Comparison of ENCODE assay signal across 8 cellular contexts in the genomic region with DNA sequence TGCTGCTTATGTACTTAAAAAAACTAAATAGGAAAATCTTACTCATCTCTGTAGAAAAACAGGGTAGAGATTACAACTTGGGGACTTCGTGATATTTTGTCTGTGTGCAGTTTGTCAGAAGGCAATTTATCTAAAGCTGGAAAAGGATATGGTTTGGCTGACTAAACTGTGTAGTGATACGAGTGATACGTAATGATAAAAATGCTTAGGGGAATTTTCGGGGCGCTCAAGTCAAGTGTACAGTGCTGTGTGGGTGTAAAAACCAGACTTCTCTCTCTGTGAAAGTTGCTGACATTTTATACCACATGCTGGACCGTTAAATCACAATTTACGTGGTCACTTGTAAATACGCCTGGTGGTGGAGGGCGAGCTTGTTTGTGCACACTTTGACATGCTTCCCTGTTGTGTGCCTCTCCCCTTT.
A peak's percentile ranks its signal among the peaks of the same experiment; 100 is the strongest.
DNase-seq lines count a peak whose midpoint lies in the region; ATAC-seq and FAIRE-seq lines count a peak whose summit lies in the region.

No MANE protein-coding gene starts in this region.

- H3K27me3 Mint-ChIP-seq in T-helper 2 cell treated with Interferon-gamma antibody and Interleukin-4, amounts not matched to agents 5 μg/mL and 100 μg/mL, for 36 hours (ENCODE audit: low read depth): peaks cover 57% of the 10 kb centered on the region
- H3K27me3 Mint-ChIP-seq in memory B cell: no peaks in the 10 kb centered on the region

- H3K9me3 Mint-ChIP-seq in T-helper 2 cell treated with Interferon-gamma antibody and Interleukin-4, amounts not matched to agents 5 μg/mL and 100 μg/mL, for 36 hours: peaks cover 13% of the 10 kb centered on the region
- H3K9me3 Mint-ChIP-seq in memory B cell: peaks cover 6% of the 10 kb centered on the region

- H3K4me3 Mint-ChIP-seq in T-helper 2 cell treated with Interferon-gamma antibody and Interleukin-4, amounts not matched to agents 5 μg/mL and 100 μg/mL, for 36 hours: peak overlapping the region; percentile 49
- peak overlapping the region; percentile 88 for H3K4me3 Mint-ChIP-seq in memory B cell

- H3K27ac Mint-ChIP-seq in T-helper 2 cell treated with Interferon-gamma antibody and Interleukin-4, amounts not matched to agents 5 μg/mL and 100 μg/mL, for 36 hours: peak overlapping the region; percentile 67
- peak overlapping the region; percentile 91 for H3K27ac Mint-ChIP-seq in memory B cell

- peaks cover 10% of the 10 kb centered on the region for H3K36me3 Mint-ChIP-seq in T-helper 2 cell treated with Interferon-gamma antibody and Interleukin-4, amounts not matched to agents 5 μg/mL and 100 μg/mL, for 36 hours (ENCODE audit: low read depth)
- peaks cover 5% of the 10 kb centered on the region for H3K36me3 Mint-ChIP-seq in memory B cell

- peak; percentile 68 for DNase-seq in T-helper 2 cell treated with Interferon-gamma antibody and Interleukin-4, amounts not matched to agents 5 μg/mL and 100 μg/mL, for 36 hours (ENCODE audit: low spot score)
- peak in 1 of 2 donors; percentile 38 for DNase-seq in memory B cell (ENCODE audit: low spot score in 2 of 2)
- no peak for DNase-seq in HT-29 (ENCODE audit: low spot score)
- DNase-seq in NCI-H526 treated with DMSO at 0.1 percent for 48 hours (lab: John Stamatoyannopoulos, UW): no peak
- no peak for DNase-seq in NCI-H1092 treated with DMSO at 0.1 percent for 48 hours (lab: John Stamatoyannopoulos, UW)
- DNase-seq in HTR-8/SVneo (ENCODE audit: insufficient read length, low spot score): no peak

- peak; percentile 97 for ATAC-seq in GM18519 (IDR thresholded peaks at IDR 0.05; ENCODE audit: low FRiP score, unreplicated experiment)
- ATAC-seq in HG02623 (IDR thresholded peaks at IDR 0.05; ENCODE audit: unreplicated experiment): peak; percentile 87
- peak; percentile 96 for ATAC-seq in memory B cell (ENCODE audit: low read depth)

- FAIRE-seq in HTR-8/SVneo (lab: Jason Lieb, UNC): no peak

- H3K4me1 Mint-ChIP-seq in T-helper 2 cell treated with Interferon-gamma antibody and Interleukin-4, amounts not matched to agents 5 μg/mL and 100 μg/mL, for 36 hours (ENCODE audit: low read depth): peaks cover 32% of the 10 kb centered on the region
- peaks cover 24% of the 10 kb centered on the region for H3K4me1 Mint-ChIP-seq in memory B cell
